In genomic region chr15:36978625-36979024, GRCh38 we compare ENCODE assay signal across 19 cellular contexts.
DNase-seq lines count a peak whose midpoint lies in the region; ATAC-seq, FAIRE-seq and TF ChIP-seq lines count a peak whose summit lies in the region.
"Had no signal": no experiment of that assay in that cellular context is flagged by ENCODE, and none has a peak within 500 bp of the region (broad histone marks: within the 10 kb centered on the region; RNA-seq: fewer than 3 reads in every experiment).

No MANE protein-coding gene starts in this region.

- DNase-seq in SK-N-SH (no peak), H1 (ENCODE audit: low read depth in 1 of 2, low spot score in 2 of 2) (no peak), MV-4-11 (lab: John Stamatoyannopoulos, UW) (no peak)
- DNase-seq in CD4-positive, alpha-beta T cell = no peak
- DNase-seq: AML-193; CD4-positive, alpha-beta memory T cell; CD8-positive, alpha-beta memory T cell; COR-L47; DMS79 treated with DMSO at 0.1 percent for 48 hours; GF-D8 had no signal

- H3K36me3 ChIP-seq in SK-N-SH (replicated peaks in 1 of 2; ENCODE audit: control insufficient read depth in 1 of 2, insufficient read depth in 2 of 2, low read length in 1 of 2) = peaks cover 52 to 66% of the 10 kb centered on the region in 2 experiments
- no peaks in the 10 kb centered on the region for H3K36me3 ChIP-seq in HEK293 (ENCODE audit: control insufficient read depth in 2 of 2, insufficient read depth in 1 of 2, low read length in 2 of 2)
- no peaks in the 10 kb centered on the region for H3K36me3 ChIP-seq in H1 (ENCODE audit: control insufficient read depth in 2 of 4, insufficient read depth in 4 of 4, low read length in 3 of 4)
- H3K36me3 ChIP-seq: BLaER1 treated with 17β-estradiol and CSF1 and Interleukin-3, amounts not matched to agents 10 nM and 100 nM had no signal

- no peak overlapping the region for H3K18ac ChIP-seq in H1 (ENCODE audit: extremely low read depth, low read length)

- peaks cover 42% of the 10 kb centered on the region for H3F3A ChIP-seq in SK-N-SH (replicated peaks; ENCODE audit: insufficient read depth)

- no peak for ATAC-seq in SK-N-SH treated with all-trans-retinoic acid at 6 μM for 48 hours
- no peak for ATAC-seq in CD4-positive, alpha-beta T cell (ENCODE audit: poor library complexity)
- ATAC-seq: A549 had no signal

- H3K36me3 Mint-ChIP-seq in CD4-positive, alpha-beta T cell (ENCODE audit: low read depth) = no peaks in the 10 kb centered on the region
- H3K36me3 Mint-ChIP-seq: CD4-positive, alpha-beta memory T cell; CD8-positive, alpha-beta memory T cell had no signal

- H3K27me3 ChIP-seq in SK-N-SH (ENCODE audit: insufficient read depth) (no peaks in the 10 kb centered on the region), H1 (replicated peaks in 1 of 4; ENCODE audit: control insufficient read depth in 3 of 4, extremely low read depth in 1 of 4, insufficient read depth in 3 of 4, low read length in 3 of 4) (no peaks in the 10 kb centered on the region)
- H3K27me3 ChIP-seq in CD4-positive, alpha-beta T cell (ENCODE audit: control insufficient read depth, insufficient read depth, low read length) = no peaks in the 10 kb centered on the region
- H3K27me3 ChIP-seq: BLaER1 treated with 17β-estradiol and CSF1 and Interleukin-3, amounts not matched to agents 10 nM and 100 nM had no signal

- TF ChIP-seq EP300 in SK-N-SH (IDR thresholded peaks at IDR 0.05; ENCODE audit: borderline replicate concordance in 1 of 2, low read depth in 1 of 2, low read length in 1 of 2) = no peak
- TF ChIP-seq EP300 in H1 (IDR thresholded peaks at IDR 0.05; ENCODE audit: borderline replicate concordance in 1 of 2, low read depth in 2 of 2, low read length in 2 of 2) = no peak

- TF ChIP-seq RAD21 in SK-N-SH (IDR thresholded peaks at IDR 0.05; ENCODE audit: low read length) = no peak
- no peak for TF ChIP-seq RAD21 in H1 (IDR thresholded peaks at IDR 0.05 in 1 of 2, conservative IDR thresholded peaks at IDR 0.05 in 1 of 2; ENCODE audit: low read depth in 2 of 2, low read length in 2 of 2)

- intact Hi-C loops in CD4-positive, alpha-beta T cell (cut with DNase I, micrococcal nuclease) = no loop called here

- 82% methylated on average over 1 of the region's 1 CpG for WGBS in SK-N-SH (ENCODE audit: low lambda C conversion rate)
- WGBS in H1 (ENCODE audit: extremely low coverage in 1 of 2, insufficient coverage in 1 of 2, insufficient read length in 1 of 2, insufficient replicate concordance in 2 of 2, low coverage in 1 of 2, low lambda C conversion rate in 2 of 2, missing lambda C conversion rate in 1 of 2), 2 experiments = 95% methylated on average over 1 of the region's 1 CpG; no CpG with 5 or more reads in 1 of the 2 experiments

- H3K27ac ChIP-seq in SK-N-SH (ENCODE audit: low read depth in 2 of 2, low read length in 1 of 2) = peak overlapping the region in 1 of 2 experiments; percentile 68; a peak in 2 of 4 replicates
- no peak overlapping the region for H3K27ac ChIP-seq in HEK293 (ENCODE audit: extremely low read depth, low read depth, low read length)
- no peak overlapping the region for H3K27ac ChIP-seq in H1 (ENCODE audit: low read depth, low read length)
- H3K27ac ChIP-seq in CD4-positive, alpha-beta T cell (ENCODE audit: low read depth, low read length) = no peak overlapping the region
- H3K27ac ChIP-seq: 22Rv1; A549; BLaER1 treated with 17β-estradiol and CSF1 and Interleukin-3, amounts not matched to agents 10 nM and 100 nM; C4-2B had no signal

- H2BK5ac ChIP-seq in H1 (ENCODE audit: low read depth, low read length) = no peak overlapping the region

- FAIRE-seq in H1 (lab: Jason Lieb, UNC) = no peak
- FAIRE-seq: A549, GM12891, GM19239 had no signal

- no peak overlapping the region for H3K27ac Mint-ChIP-seq in CD4-positive, alpha-beta T cell
- H3K27ac Mint-ChIP-seq: B cell; CD4-positive, alpha-beta memory T cell; CD8-positive, alpha-beta memory T cell had no signal

- H2BK12ac ChIP-seq in H1 (ENCODE audit: low read depth, low read length) = no peak overlapping the region

- peaks cover 12% of the 10 kb centered on the region; the same call in 1 of the 2 replicates for H4K20me1 ChIP-seq in SK-N-SH (ENCODE audit: insufficient read depth)
- H4K20me1 ChIP-seq in H1 (replicated peaks in 1 of 2; ENCODE audit: control insufficient read depth in 1 of 2, insufficient read depth in 2 of 2, low read length in 2 of 2) = no peaks in the 10 kb centered on the region
- H4K20me1 ChIP-seq: BLaER1 treated with 17β-estradiol and CSF1 and Interleukin-3, amounts not matched to agents 10 nM and 100 nM had no signal

- H3K4me3 ChIP-seq in SK-N-SH (ENCODE audit: low read depth in 2 of 2, low read length in 1 of 2) (no peak overlapping the region), HEK293 (ENCODE audit: low read depth, low read length) (no peak overlapping the region), H1 (ENCODE audit: extremely low read depth in 1 of 4, insufficient read depth in 2 of 4, low read depth in 3 of 4, low read length in 4 of 4) (no peak overlapping the region)
- H3K4me3 ChIP-seq: A549; BLaER1 treated with 17β-estradiol and CSF1 and Interleukin-3, amounts not matched to agents 10 nM and 100 nM had no signal

- no peaks in the 10 kb centered on the region for H3K27me3 Mint-ChIP-seq in CD4-positive, alpha-beta T cell
- H3K27me3 Mint-ChIP-seq: B cell; CD4-positive, alpha-beta memory T cell had no signal

- no peak overlapping the region for H2AK5ac ChIP-seq in H1 (ENCODE audit: low read depth, low read length)

- POLR2A ChIA-PET in SK-N-SH (lab: Yijun Ruan, JAX) = no interaction called here
- POLR2A ChIA-PET in HEK293 (lab: Yijun Ruan, JAX) = no interaction called here
- POLR2A ChIA-PET in H1 (lab: Charles Lee; ENCODE audit: partially characterized antibody) = no interaction called here
- POLR2A ChIA-PET in CD4-positive, alpha-beta T cell (lab: Charles Lee) = no interaction called here

- H3K14ac ChIP-seq in H1 (ENCODE audit: insufficient read length) = no peak overlapping the region

- H3K56ac ChIP-seq in H1 (replicated peaks; ENCODE audit: insufficient read length, low read depth, low read length) = no peak overlapping the region

- H3K4me1 ChIP-seq in SK-N-SH (ENCODE audit: control insufficient read depth in 1 of 2, insufficient read depth in 2 of 2, low read depth in 1 of 2, low read length in 1 of 2) = peaks cover 0 to 2% of the 10 kb centered on the region in 2 experiments; a peak in 1 of 4 replicates
- H3K4me1 ChIP-seq in HEK293 (ENCODE audit: control insufficient read depth, insufficient read depth, low read length) = peaks cover 7% of the 10 kb centered on the region; the same call in 1 of the 2 replicates
- H3K4me1 ChIP-seq in H1 (replicated peaks in 1 of 4; ENCODE audit: control insufficient read depth in 3 of 4, insufficient read depth in 4 of 4, low read length in 3 of 4) = peaks cover 0 to 8% (median 1%) of the 10 kb centered on the region in 4 experiments; a peak in 2 of 7 replicates
- H3K4me1 ChIP-seq: A549; BLaER1 treated with 17β-estradiol and CSF1 and Interleukin-3, amounts not matched to agents 10 nM and 100 nM had no signal

- no peak overlapping the region for H3K4me2 ChIP-seq in SK-N-SH
- H3K4me2 ChIP-seq in H1 (ENCODE audit: insufficient read depth in 1 of 2, low read depth in 2 of 2, low read length in 2 of 2) = no peak overlapping the region
- H3K4me2 ChIP-seq: A549; BLaER1 treated with 17β-estradiol and CSF1 and Interleukin-3, amounts not matched to agents 10 nM and 100 nM had no signal

- TF ChIP-seq CTCF in SK-N-SH (IDR thresholded peaks at IDR 0.05) (no peak), HEK293 (tag by site-specific recombination; IDR thresholded peaks at IDR 0.05) (no peak), H1 (IDR thresholded peaks at IDR 0.05; ENCODE audit: control extremely low read depth in 1 of 3, insufficient read depth in 1 of 3, low read depth in 1 of 3, low read length in 3 of 3) (no peak)
- no peak for TF ChIP-seq CTCF in CD4-positive, alpha-beta T cell (IDR thresholded peaks at IDR 0.05)

- H2AFZ ChIP-seq in SK-N-SH (ENCODE audit: low read depth) (no peak overlapping the region), H1 (ENCODE audit: low read length) (no peak overlapping the region)

- H3K79me2 ChIP-seq in SK-N-SH (ENCODE audit: insufficient read depth) (peaks cover 45% of the 10 kb centered on the region), H1 (ENCODE audit: control insufficient read depth in 1 of 2, insufficient read depth in 2 of 2, low read length in 2 of 2) (no peaks in the 10 kb centered on the region)

- no peak for TF ChIP-seq POLR2A in H1 (IDR thresholded peaks at IDR 0.05; ENCODE audit: control extremely low read depth in 1 of 2, low read depth in 2 of 2, low read length in 2 of 2)

- no peaks in the 10 kb centered on the region for H3K23me2 ChIP-seq in H1 (ENCODE audit: low read depth, low read length)

- H3K4me1 Mint-ChIP-seq in CD4-positive, alpha-beta T cell (ENCODE audit: low read depth) = no peaks in the 10 kb centered on the region
- H3K4me1 Mint-ChIP-seq: B cell; CD4-positive, alpha-beta memory T cell; CD8-positive, alpha-beta memory T cell had no signal

- no peak overlapping the region for H4K5ac ChIP-seq in H1 (ENCODE audit: insufficient read length, low read depth, low read length)

- H4K91ac ChIP-seq in H1 (replicated peaks; ENCODE audit: insufficient read length, low read length) = no peak overlapping the region

- H3K9me3 Mint-ChIP-seq in CD4-positive, alpha-beta T cell = peaks cover 11% of the 10 kb centered on the region

- H2BK15ac ChIP-seq in H1 (ENCODE audit: low read length) = no peak overlapping the region

- no peak overlapping the region for H2BK20ac ChIP-seq in H1 (ENCODE audit: low read length)

- H4K8ac ChIP-seq in H1 (ENCODE audit: extremely low read depth, insufficient read depth, low read length) = no peak overlapping the region

- CTCF ChIA-PET in SK-N-SH (lab: Yijun Ruan, JAX) = no interaction called here
- CTCF ChIA-PET in HEK293 (lab: Yijun Ruan, JAX) = no interaction called here
- CTCF ChIA-PET in H1 (lab: Charles Lee; ENCODE audit: partially characterized antibody) = no interaction called here
- CTCF ChIA-PET in CD4-positive, alpha-beta T cell (lab: Charles Lee) = no interaction called here

- H3K23ac ChIP-seq in H1 (ENCODE audit: insufficient read length) = no peak overlapping the region

- H3K9ac ChIP-seq in SK-N-SH (no peak overlapping the region), H1 (replicated peaks in 1 of 4; ENCODE audit: extremely low read depth in 1 of 4, low read depth in 3 of 4, low read length in 3 of 4) (no peak overlapping the region)
- H3K9ac ChIP-seq: BLaER1 treated with 17β-estradiol and CSF1 and Interleukin-3, amounts not matched to agents 10 nM and 100 nM had no signal

- no peak overlapping the region for H2BK120ac ChIP-seq in H1 (replicated peaks; ENCODE audit: low read depth, low read length)

- no peaks in the 10 kb centered on the region for H3K9me2 ChIP-seq in SK-N-SH

- H3K9me3 ChIP-seq in SK-N-SH (peaks cover 9% of the 10 kb centered on the region; the same call in 1 of the 2 replicates), HEK293 (ENCODE audit: control insufficient read depth, insufficient read depth, low read depth, low read length) (no peaks in the 10 kb centered on the region), H1 (ENCODE audit: insufficient read depth in 2 of 2, low read depth in 1 of 2, low read length in 1 of 2) (0 out of 4 replicates have a peak, but pooled peaks cover 0 to 3% of the 10 kb centered on the region in 2 experiments)
- no peaks in the 10 kb centered on the region for H3K9me3 ChIP-seq in CD4-positive, alpha-beta T cell (ENCODE audit: control insufficient read depth, low read length)

- no peak overlapping the region for H3K4ac ChIP-seq in H1 (replicated peaks; ENCODE audit: insufficient read length, low read depth, low read length)

- H3K4me3 Mint-ChIP-seq in CD4-positive, alpha-beta T cell = no peak overlapping the region
- H3K4me3 Mint-ChIP-seq: B cell; CD4-positive, alpha-beta memory T cell; CD8-positive, alpha-beta memory T cell had no signal

- H3K79me1 ChIP-seq in H1 (ENCODE audit: low read depth, low read length) = no peaks in the 10 kb centered on the region
